In the genomic region with DNA sequence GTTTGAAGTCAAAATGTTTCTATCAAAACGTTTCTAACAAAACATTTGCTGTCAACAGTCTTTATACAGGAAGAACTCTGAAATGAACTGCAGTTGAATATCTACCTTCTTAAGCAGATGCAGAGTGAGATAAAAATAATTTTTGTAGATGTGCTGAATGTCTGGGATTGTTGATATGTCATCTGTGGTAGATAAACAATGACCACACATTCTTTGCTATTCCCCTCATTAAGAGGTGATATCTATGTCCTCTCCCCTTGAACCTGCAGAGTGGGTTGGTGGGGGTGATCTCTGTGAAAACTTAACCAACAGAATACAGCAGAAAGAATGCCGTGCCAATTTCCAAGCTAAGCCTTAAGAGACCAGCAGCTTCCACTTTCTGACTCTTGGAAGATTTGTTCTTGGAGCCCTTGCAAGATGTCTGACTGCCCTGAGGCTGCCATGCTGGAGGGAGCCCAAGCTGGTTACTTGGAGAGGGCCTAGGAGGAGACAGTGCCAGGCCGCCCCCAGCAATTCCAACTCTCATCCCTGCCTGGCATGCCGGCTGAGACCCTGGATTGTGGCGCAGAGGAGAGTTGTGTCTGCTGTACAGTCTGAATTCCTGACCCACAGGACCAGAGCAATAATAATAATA, we compare ENCODE assay signal across 31 cellular contexts.
"Had no signal": no experiment of that assay in that cellular context is flagged by ENCODE, and none has a peak within 500 bp of the region (broad histone marks: within the 10 kb centered on the region; RNA-seq: fewer than 3 reads in every experiment).

No MANE protein-coding gene starts in this region.

- H3K36me3 Mint-ChIP-seq: activated naive CD4-positive, alpha-beta T cell treated with anti-CD3 and anti-CD28 coated beads, Interleukin-2, amount 50 U/mL, for 24 hours; activated naive CD8-positive, alpha-beta T cell treated with anti-CD3 and anti-CD28 coated beads, Interleukin-2, amount 10 ng/mL, durations not matched to agents 7 days and 5 days; T-cell had no signal

- H3K4me1 ChIP-seq: breast epithelium had no signal

- DNase-seq: activated CD4-positive, alpha-beta T cell treated with anti-CD3 and anti-CD28 coated beads for 36 hours; activated CD4-positive, alpha-beta T cell treated with anti-CD3 and anti-CD28 coated beads, Interleukin-2, amount 10 ng/mL, durations not matched to agents 7 days and 5 days; activated CD4-positive, alpha-beta T cell treated with anti-CD3 and anti-CD28 coated beads, Interleukin-2, amount 50 U/mL, for 48 hours; activated CD8-positive, alpha-beta T cell treated with anti-CD3 and anti-CD28 coated beads, Interleukin-2, amount 10 ng/mL, durations not matched to agents 7 days and 5 days; activated gamma-delta T cell; activated naive CD4-positive, alpha-beta T cell treated with Interleukin-2 at 50 U/mL for 16 hours; activated naive CD8-positive, alpha-beta T cell treated with anti-CD3 and anti-CD28 coated beads, Interleukin-2, amount 10 ng/mL, durations not matched to agents 7 days and 5 days; activated T-cell treated with anti-CD3 and anti-CD28 coated beads, Interleukin-2, amount 50 U/mL, for 24 hours; amygdala; body of pancreas; Kasumi-1; KG1; NCI-H1105; NCI-H1417 treated with DMSO at 0.1 percent for 48 hours; NCI-H1694; NCI-H1930; NCI-H2081 treated with DMSO at 0.1 percent for 48 hours; NCI-H226; NCI-H446 treated with DMSO at 0.1 percent for 48 hours; NCI-H524; RPMI8226; SHP77 treated with DMSO at 0.1 percent for 48 hours; T-cell; T-helper 17 cell; T-helper 9 cell had no signal

- H3K9me3 Mint-ChIP-seq: activated CD4-positive, alpha-beta T cell treated with anti-CD3 and anti-CD28 coated beads, Interleukin-2, amount 10 ng/mL, durations not matched to agents 7 days and 5 days; activated naive CD4-positive, alpha-beta T cell treated with anti-CD3 and anti-CD28 coated beads, Interleukin-2, amount 50 U/mL, for 24 hours; activated naive CD8-positive, alpha-beta T cell treated with anti-CD3 and anti-CD28 coated beads, Interleukin-2, amount 10 ng/mL, durations not matched to agents 7 days and 5 days; activated T-cell treated with anti-CD3 and anti-CD28 coated beads, Interleukin-2, amount 50 U/mL, for 24 hours; activated T-helper 2 cell treated with anti-CD3 and anti-CD28 coated beads, Interferon-gamma antibody, Interleukin-2, Interleukin-4, amounts not matched to agents 10 μg/mL and 5 μg/mL and 100 μg/mL, durations not matched to agents 14 hours and 24 hours and 36 hours; T-cell had no signal

- H3K27me3 Mint-ChIP-seq: activated CD4-positive, alpha-beta T cell treated with anti-CD3 and anti-CD28 coated beads, Interleukin-2, amount 10 ng/mL, durations not matched to agents 7 days and 5 days had no signal

- H3K36me3 ChIP-seq: breast epithelium had no signal

- H3K4me1 Mint-ChIP-seq: activated CD4-positive, alpha-beta T cell treated with anti-CD3 and anti-CD28 coated beads, Interleukin-2, amount 10 ng/mL, durations not matched to agents 7 days and 5 days; activated naive CD8-positive, alpha-beta T cell treated with anti-CD3 and anti-CD28 coated beads, Interleukin-2, amount 10 ng/mL, durations not matched to agents 7 days and 5 days; T-cell; T-helper 17 cell had no signal

- H3K27me3 ChIP-seq: body of pancreas, breast epithelium had no signal

- H3K4me3 ChIP-seq: body of pancreas, breast epithelium had no signal

- H3K9me3 ChIP-seq: body of pancreas, breast epithelium had no signal

- H3K27ac Mint-ChIP-seq: activated CD4-positive, alpha-beta T cell treated with anti-CD3 and anti-CD28 coated beads for 36 hours; activated CD4-positive, alpha-beta T cell treated with anti-CD3 and anti-CD28 coated beads, Interleukin-2, amount 10 ng/mL, durations not matched to agents 7 days and 5 days; activated CD8-positive, alpha-beta T cell treated with anti-CD3 and anti-CD28 coated beads, Interleukin-2, amount 10 ng/mL, durations not matched to agents 7 days and 5 days; activated naive CD4-positive, alpha-beta T cell treated with anti-CD3 and anti-CD28 coated beads, Interleukin-2, amount 50 U/mL, for 24 hours; activated naive CD8-positive, alpha-beta T cell treated with anti-CD3 and anti-CD28 coated beads, Interleukin-2, amount 10 ng/mL, durations not matched to agents 7 days and 5 days; activated T-cell treated with anti-CD3 and anti-CD28 coated beads, Interleukin-2, amount 50 U/mL, for 24 hours; activated T-helper 2 cell treated with anti-CD3 and anti-CD28 coated beads, Interferon-gamma antibody, Interleukin-2, Interleukin-4, amounts not matched to agents 10 μg/mL and 5 μg/mL and 100 μg/mL, durations not matched to agents 14 hours and 24 hours and 36 hours; T-cell; T-helper 17 cell had no signal

- ATAC-seq: activated CD4-positive, alpha-beta T cell treated with anti-CD3 and anti-CD28 coated beads for 36 hours; activated CD4-positive, CD25-positive, alpha-beta regulatory T cell treated with anti-CD3 and anti-CD28 coated beads, Interleukin-2, amount 50 U/mL, for 24 hours; activated CD8-positive, alpha-beta T cell treated with anti-CD3 and anti-CD28 coated beads, Interleukin-2, amount 10 ng/mL, durations not matched to agents 7 days and 5 days; body of pancreas; Panc1; SK-N-SH treated with all-trans-retinoic acid at 6 μM for 48 hours; T-cell; T-helper 17 cell had no signal

- H3K27ac ChIP-seq: body of pancreas, breast epithelium had no signal

- H3K4me3 Mint-ChIP-seq: activated CD4-positive, alpha-beta T cell treated with anti-CD3 and anti-CD28 coated beads for 36 hours; activated CD4-positive, alpha-beta T cell treated with anti-CD3 and anti-CD28 coated beads, Interleukin-2, amount 10 ng/mL, durations not matched to agents 7 days and 5 days; activated CD8-positive, alpha-beta T cell treated with anti-CD3 and anti-CD28 coated beads, Interleukin-2, amount 10 ng/mL, durations not matched to agents 7 days and 5 days; activated naive CD4-positive, alpha-beta T cell treated with anti-CD3 and anti-CD28 coated beads, Interleukin-2, amount 50 U/mL, for 24 hours; activated naive CD8-positive, alpha-beta T cell treated with anti-CD3 and anti-CD28 coated beads, Interleukin-2, amount 10 ng/mL, durations not matched to agents 7 days and 5 days; activated T-cell treated with anti-CD3 and anti-CD28 coated beads, Interleukin-2, amount 50 U/mL, for 24 hours; T-cell; T-helper 17 cell had no signal
